1 cellular context compared by ENCODE assay signal in the genomic region with DNA sequence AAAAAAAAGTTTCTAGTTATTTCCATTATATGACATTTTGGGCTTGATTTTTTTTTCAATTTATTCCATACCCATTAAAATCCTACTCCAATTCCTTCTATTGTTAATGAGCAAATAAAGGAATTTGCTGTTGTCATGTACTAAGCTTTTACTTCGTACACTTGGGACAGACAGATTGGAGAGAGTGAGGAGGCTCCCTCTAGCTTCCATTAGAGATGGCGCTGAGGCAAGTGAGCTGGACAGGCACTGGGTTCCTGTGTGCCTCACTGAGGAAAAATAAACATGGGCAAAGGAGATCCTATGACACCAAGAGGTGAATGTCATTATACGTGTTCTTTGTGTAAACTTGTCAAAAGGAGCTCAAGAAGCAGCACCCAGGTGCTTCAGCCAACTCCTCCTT.
TF ChIP-seq lines count a peak whose summit lies in the region.

No MANE protein-coding gene starts in this region.

TF ChIP-seq in H1, 55 proteins besides CTCF, POLR2A, EP300 and RAD21:
- TF ChIP-seq, protein P1, sequence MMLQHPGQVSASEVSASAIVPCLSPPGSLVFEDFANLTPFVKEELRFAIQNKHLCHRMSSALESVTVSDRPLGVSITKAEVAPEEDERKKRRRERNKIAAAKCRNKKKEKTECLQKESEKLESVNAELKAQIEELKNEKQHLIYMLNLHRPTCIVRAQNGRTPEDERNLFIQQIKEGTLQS (IDR thresholded peaks at IDR 0.05; ENCODE audit: insufficient read depth, low read depth, low read length) = no peak
- no peak for TF ChIP-seq RFX5 (IDR thresholded peaks at IDR 0.05; ENCODE audit: borderline replicate concordance, low read depth, low read length)
